In genomic region chr9:76996700-76997099, GRCh38 we compare ENCODE assay signal across 8 cellular contexts. TPM values are rescaled to one million over a fixed set of nuclear protein-coding genes. Genes with fewer than 3 reads are reported as not detected.
DNase-seq lines count a peak whose midpoint lies in the region; ATAC-seq and TF ChIP-seq lines count a peak whose summit lies in the region.

No MANE protein-coding gene starts in this region.

- peak; percentile 59 for ATAC-seq in left colon
- ATAC-seq in HG03280 (IDR thresholded peaks at IDR 0.05; ENCODE audit: unreplicated experiment), result no peak

- intact Hi-C loops in left colon (cut with DNase I, micrococcal nuclease), result no loop called here
- intact Hi-C loops in posterior vena cava (cut with DNase I), result no loop called here

- DNase-seq in D341Med (ENCODE audit: low spot score) (peak; percentile 63), HuH-7 (ENCODE audit: low spot score) (peak; percentile 57), astrocyte of the cerebellum (ENCODE audit: low read depth) (no peak), left colon (peak; percentile 41), posterior vena cava (ENCODE audit: low spot score) (no peak), DMS79 treated with DMSO at 0.1 percent for 48 hours (lab: John Stamatoyannopoulos, UW) (no peak), NCI-H187 treated with DMSO at 0.1 percent for 48 hours (lab: John Stamatoyannopoulos, UW) (no peak)

- no peak overlapping the region for H3K4me3 ChIP-seq in astrocyte of the cerebellum (ENCODE audit: low read depth, low read length)

- TF ChIP-seq CTCF in astrocyte of the cerebellum (IDR thresholded peaks at IDR 0.05; ENCODE audit: low read depth, low read length, missing control alignments), result peak; percentile 85

- in situ Hi-C loops in astrocyte of the cerebellum (cut with HindIII; ENCODE audit: low sequenced_read_pairs), result no loop called here

RNA-seq across cellular contexts. Expression of gene FOXB2, which starts 22.8 kb away (rescaled TPM):
- not detected for total RNA-seq in left colon
- total RNA-seq in posterior vena cava, result not detected

Comparison
In these comparisons a context has a peak if more than half of its experiments do, and no peak if none do; other contexts are left out.
1. DNase-seq: peak in D341Med (single experiment), HuH-7 (single experiment) and left colon (2 of 2); none in astrocyte of the cerebellum (single experiment), posterior vena cava (single experiment), DMS79 treated with DMSO at 0.1 percent for 48 hours (single experiment) and NCI-H187 treated with DMSO at 0.1 percent for 48 hours (single experiment).